ENCODE assay signal across 15 cellular contexts in the genomic region with DNA sequence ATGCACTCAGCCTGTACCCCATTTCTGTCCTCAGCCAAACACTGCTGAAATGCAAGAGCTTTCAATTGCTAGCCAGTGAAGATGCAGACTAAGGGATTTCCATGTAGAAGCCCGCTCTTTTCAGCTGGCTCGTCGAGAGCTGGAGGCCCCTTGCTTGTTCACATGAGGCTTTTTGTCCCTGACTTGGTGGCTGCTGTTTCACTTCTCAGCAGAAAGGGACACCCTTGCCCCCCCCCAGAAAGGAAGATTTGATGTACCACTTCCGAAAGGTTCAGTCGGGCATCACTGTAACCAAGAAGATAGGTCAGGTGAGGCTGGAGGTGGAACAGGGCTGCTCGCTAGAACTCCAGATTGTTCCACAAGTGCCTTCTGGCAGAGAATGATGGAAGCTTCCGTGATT.
"Had no signal": no experiment of that assay in that cellular context is flagged by ENCODE, and none has a peak within 500 bp of the region (broad histone marks: within the 10 kb centered on the region; RNA-seq: fewer than 3 reads in every experiment).

No MANE protein-coding gene starts in this region.

- H3K4me3 ChIP-seq: lung, mucosa of descending colon, sigmoid colon had no signal

- H3K9me3 Mint-ChIP-seq: activated CD4-positive, alpha-beta memory T cell treated with anti-CD3 and anti-CD28 coated beads for 36 hours; activated naive CD4-positive, alpha-beta T cell treated with anti-CD3 and anti-CD28 coated beads, Interleukin-2, amount 10 ng/mL, durations not matched to agents 7 days and 5 days; central memory CD8-positive, alpha-beta T cell; naive thymus-derived CD8-positive, alpha-beta T cell; T-helper 2 cell treated with Interferon-gamma antibody and Interleukin-4, amounts not matched to agents 5 μg/mL and 100 μg/mL, for 36 hours had no signal

- ATAC-seq: left cardiac atrium; mucosa of descending colon; naive thymus-derived CD8-positive, alpha-beta T cell had no signal

- H3K27ac Mint-ChIP-seq: activated CD4-positive, alpha-beta memory T cell treated with anti-CD3 and anti-CD28 coated beads for 36 hours; activated naive CD4-positive, alpha-beta T cell treated with anti-CD3 and anti-CD28 coated beads, Interleukin-2, amount 10 ng/mL, durations not matched to agents 7 days and 5 days; T-helper 2 cell treated with Interferon-gamma antibody and Interleukin-4, amounts not matched to agents 5 μg/mL and 100 μg/mL, for 36 hours had no signal

- H3K27me3 ChIP-seq: sigmoid colon had no signal

- H3K4me3 Mint-ChIP-seq: activated CD4-positive, alpha-beta memory T cell treated with anti-CD3 and anti-CD28 coated beads for 36 hours; activated naive CD4-positive, alpha-beta T cell treated with anti-CD3 and anti-CD28 coated beads, Interleukin-2, amount 10 ng/mL, durations not matched to agents 7 days and 5 days; central memory CD8-positive, alpha-beta T cell; T-helper 2 cell treated with Interferon-gamma antibody and Interleukin-4, amounts not matched to agents 5 μg/mL and 100 μg/mL, for 36 hours had no signal

- H3K36me3 ChIP-seq: sigmoid colon had no signal

- H3K9me3 ChIP-seq: mucosa of descending colon, sigmoid colon had no signal

- H3K27ac ChIP-seq: sigmoid colon had no signal

- DNase-seq: activated CD4-positive, alpha-beta memory T cell treated with anti-CD3 and anti-CD28 coated beads for 36 hours; activated CD4-positive, alpha-beta T cell treated with anti-CD3 and anti-CD28 coated beads for 1 hour; activated naive CD4-positive, alpha-beta T cell treated with anti-CD3 and anti-CD28 coated beads, Interleukin-2, amount 10 ng/mL, durations not matched to agents 7 days and 5 days; left cardiac atrium; mucosa of descending colon; naive thymus-derived CD8-positive, alpha-beta T cell; occipital lobe; sigmoid colon; stimulated activated CD4-positive, alpha-beta T cell treated with anti-CD3 and anti-CD28 coated beads, Interleukin-4, amount 100 ng/mL, for 1 hour; stimulated activated CD8-positive, alpha-beta memory T cell treated with anti-CD3 and anti-CD28 coated beads, Interleukin-4, amount 100 ng/mL, for 48 hours; SW 1271 had no signal

- FAIRE-seq: urothelium cell line had no signal

- H3K27me3 Mint-ChIP-seq: activated CD4-positive, alpha-beta memory T cell treated with anti-CD3 and anti-CD28 coated beads for 36 hours; activated naive CD4-positive, alpha-beta T cell treated with anti-CD3 and anti-CD28 coated beads, Interleukin-2, amount 10 ng/mL, durations not matched to agents 7 days and 5 days; central memory CD8-positive, alpha-beta T cell; naive thymus-derived CD8-positive, alpha-beta T cell had no signal
